ENCODE assay signal across 12 cellular contexts in genomic region chr16:49428808-49429207, GRCh38. TPM values are rescaled to one million over a fixed set of nuclear protein-coding genes. Genes with fewer than 3 reads are reported as not detected.
"Had no signal": no experiment of that assay in that cellular context is flagged by ENCODE, and none has a peak within 500 bp of the region (broad histone marks: within the 10 kb centered on the region; RNA-seq: fewer than 3 reads in every experiment).

No MANE protein-coding gene starts in this region.

- H3K27ac Mint-ChIP-seq: GM23338, HFFc6 had no signal

- H3K9ac ChIP-seq: GM23248 had no signal

- H2AFZ ChIP-seq: GM23248, GM23338 had no signal

- FAIRE-seq: H1, H54 had no signal

- H3K4me3 ChIP-seq: GM23248, GM23338, HAP-1 had no signal

- DNase-seq: GM23248, GOT3, H7, H9, HCEC 1CT, HFFc6 had no signal

- H3K4me3 Mint-ChIP-seq: GM23338, H9, HFFc6 had no signal

- H3K27ac ChIP-seq: GM23248 had no signal

- H3K9me3 ChIP-seq: HAP-1 had no signal

- H3K4me1 Mint-ChIP-seq: GM23338, H9 had no signal

- ATAC-seq: GM23338, HCT116 had no signal

- H3K36me3 ChIP-seq: HAP-1 had no signal

- H3K4me1 ChIP-seq: HAP-1 had no signal

- H3K4me2 ChIP-seq: GM23338 had no signal

RNA-seq across cellular contexts. Expression of gene C16orf78, which starts 55.2 kb away (rescaled TPM):
- total RNA-seq: GM23248, GM23338, H1, H4, H7, H9, HFFc6 had no signal
- polyA plus RNA-seq: GM23248, GM23338, H1 had no signal
